In genomic region chr10:61752111-61753011, GRCh38 we compare ENCODE assay signal across 8 cellular contexts.
DNase-seq lines count a peak whose midpoint lies in the region; ATAC-seq and FAIRE-seq lines count a peak whose summit lies in the region.

No MANE protein-coding gene starts in this region.

- peak overlapping the region; percentile 19 for H3K4me3 Mint-ChIP-seq in T-helper 17 cell

- FAIRE-seq in islet of Langerhans (lab: Jason Lieb, UNC): peak; percentile 84

- peak overlapping the region; percentile 27 for H3K27ac Mint-ChIP-seq in T-helper 17 cell

- peaks cover 12% of the 10 kb centered on the region for H3K4me1 Mint-ChIP-seq in T-helper 17 cell

- intact Hi-C loops in cardiac septum (cut with DNase I): loop anchor here (10.0 kb wide), 1 partner anchor 282 kb away; no protein-coding TSS in a partner anchor

- peak; percentile 52 for ATAC-seq in HG02981 (IDR thresholded peaks at IDR 0.05; ENCODE audit: unreplicated experiment)
- peak; percentile 32 for ATAC-seq in T-helper 17 cell

- DNase-seq in DMS153 (lab: John Stamatoyannopoulos, UW) (peak; percentile 19), DMS153 treated with DMSO at 0.1 percent for 48 hours (lab: John Stamatoyannopoulos, UW; ENCODE audit: unreplicated experiment) (no peak), T-helper 17 cell (no peak), cardiac septum (ENCODE audit: low spot score) (no peak), putamen (ENCODE audit: low spot score) (no peak), SIG-M5 (lab: John Stamatoyannopoulos, UW) (no peak)

- no peaks in the 10 kb centered on the region for H3K9me3 ChIP-seq in T-helper 17 cell (ENCODE audit: control insufficient read depth, low read length, poor library complexity, severe bottlenecking)

- no peaks in the 10 kb centered on the region for H3K36me3 Mint-ChIP-seq in T-helper 17 cell (ENCODE audit: low read depth)

- no peaks in the 10 kb centered on the region for H3K27me3 Mint-ChIP-seq in T-helper 17 cell
